Comparison of ENCODE assay signal across 16 cellular contexts in genomic region chr17:51085150-51085805, GRCh38. TPM values are rescaled to one million over a fixed set of nuclear protein-coding genes. Genes with fewer than 3 reads are reported as not detected.
DNase-seq lines count a peak whose midpoint lies in the region; ATAC-seq and TF ChIP-seq lines count a peak whose summit lies in the region.
"Had no signal": no experiment of that assay in that cellular context is flagged by ENCODE, and none has a peak within 500 bp of the region (broad histone marks: within the 10 kb centered on the region; RNA-seq: fewer than 3 reads in every experiment).

No MANE protein-coding gene starts in this region.

- no peaks in the 10 kb centered on the region for H3K9me3 Mint-ChIP-seq in activated T-cell treated with anti-CD3 and anti-CD28 coated beads, Interleukin-2, amount 50 U/mL, for 24 hours
- no peaks in the 10 kb centered on the region for H3K9me3 Mint-ChIP-seq in endothelial cell (ENCODE audit: unreplicated experiment)
- H3K9me3 Mint-ChIP-seq: activated T-cell treated with anti-CD3 and anti-CD28 coated beads, Interleukin-2, amount 50 U/mL, for 72 hours; stimulated activated naive CD8-positive, alpha-beta T cell treated with anti-CD3 and anti-CD28 coated beads, Interleukin-15, Interleukin-2, amounts not matched to agents 100 ng/mL and 50 ng/mL, for 24 hours had no signal

- peak overlapping the region; percentile 20 for H3K4me3 ChIP-seq in fibroblast of mammary gland (ENCODE audit: control insufficient read depth, low read depth, low read length)
- H3K4me3 ChIP-seq: spleen had no signal

- no peaks in the 10 kb centered on the region for H3K27me3 Mint-ChIP-seq in activated T-cell treated with anti-CD3 and anti-CD28 coated beads, Interleukin-2, amount 50 U/mL, for 24 hours
- H3K27me3 Mint-ChIP-seq in T-helper 17 cell (no peaks in the 10 kb centered on the region), endothelial cell (ENCODE audit: unreplicated experiment) (peaks cover 2% of the 10 kb centered on the region)
- H3K27me3 Mint-ChIP-seq: stimulated activated naive CD8-positive, alpha-beta T cell treated with anti-CD3 and anti-CD28 coated beads, Interleukin-15, Interleukin-2, amounts not matched to agents 100 ng/mL and 50 ng/mL, for 24 hours had no signal

- H3K36me3 Mint-ChIP-seq in activated T-cell treated with anti-CD3 and anti-CD28 coated beads, Interleukin-2, amount 50 U/mL, for 24 hours (ENCODE audit: low read depth) = peaks cover 4% of the 10 kb centered on the region
- H3K36me3 Mint-ChIP-seq in T-helper 17 cell (ENCODE audit: low read depth) (peaks cover 2% of the 10 kb centered on the region), endothelial cell (ENCODE audit: low read depth, unreplicated experiment) (no peaks in the 10 kb centered on the region)

- no peak for TF ChIP-seq CTCF in fibroblast of mammary gland (conservative IDR thresholded peaks at IDR 0.05; ENCODE audit: control insufficient read depth, insufficient read depth, low read depth, low read length)
- no peak for TF ChIP-seq CTCF in endothelial cell (IDR thresholded peaks at IDR 0.05; ENCODE audit: unreplicated experiment)

- DNase-seq in activated T-cell treated with anti-CD3 and anti-CD28 coated beads, Interleukin-2, amount 50 U/mL, for 24 hours = no peak
- DNase-seq in activated T-cell treated with anti-CD3 and anti-CD28 coated beads for 4 hours = no peak
- DNase-seq in T-helper 17 cell = no peak
- no peak for DNase-seq in fibroblast of mammary gland (ENCODE audit: low read depth)
- DNase-seq in superior temporal gyrus (ENCODE audit: extremely low spot score) = peak; percentile 6
- no peak for DNase-seq in endothelial cell (ENCODE audit: low spot score)
- DNase-seq: activated CD4-positive, alpha-beta T cell treated with anti-CD3 and anti-CD28 coated beads, Interleukin-2, amount 50 U/mL, for 1 hour; activated T-cell treated with anti-CD3 and anti-CD28 coated beads, Interleukin-2, amount 50 U/mL, for 72 hours; GF-D8; midbrain; NCI-H1105 treated with DMSO at 0.1 percent for 48 hours; NCI-H345; spleen had no signal

- H3K27ac Mint-ChIP-seq in activated T-cell treated with anti-CD3 and anti-CD28 coated beads, Interleukin-2, amount 50 U/mL, for 24 hours = peak overlapping the region; percentile 38
- H3K27ac Mint-ChIP-seq in T-helper 17 cell (peak overlapping the region; percentile 16), endothelial cell (ENCODE audit: unreplicated experiment) (no peak overlapping the region)
- H3K27ac Mint-ChIP-seq: activated T-cell treated with anti-CD3 and anti-CD28 coated beads, Interleukin-2, amount 50 U/mL, for 72 hours; stimulated activated naive CD8-positive, alpha-beta T cell treated with anti-CD3 and anti-CD28 coated beads, Interleukin-15, Interleukin-2, amounts not matched to agents 100 ng/mL and 50 ng/mL, for 24 hours had no signal

- no peak for ATAC-seq in T-helper 17 cell
- no peak for ATAC-seq in GM18519 (IDR thresholded peaks at IDR 0.05; ENCODE audit: low FRiP score, unreplicated experiment)
- no peak for ATAC-seq in GM18907 (IDR thresholded peaks at IDR 0.05; ENCODE audit: unreplicated experiment)

- H3K4me3 Mint-ChIP-seq in activated T-cell treated with anti-CD3 and anti-CD28 coated beads, Interleukin-2, amount 50 U/mL, for 24 hours = no peak overlapping the region
- H3K4me3 Mint-ChIP-seq in T-helper 17 cell (no peak overlapping the region), endothelial cell (ENCODE audit: unreplicated experiment) (no peak overlapping the region)
- H3K4me3 Mint-ChIP-seq: stimulated activated naive CD8-positive, alpha-beta T cell treated with anti-CD3 and anti-CD28 coated beads, Interleukin-15, Interleukin-2, amounts not matched to agents 100 ng/mL and 50 ng/mL, for 24 hours had no signal

- H3K4me1 Mint-ChIP-seq in activated T-cell treated with anti-CD3 and anti-CD28 coated beads, Interleukin-2, amount 50 U/mL, for 24 hours (ENCODE audit: low read depth) = peaks cover 33% of the 10 kb centered on the region
- H3K4me1 Mint-ChIP-seq in T-helper 17 cell (peaks cover 15% of the 10 kb centered on the region), endothelial cell (ENCODE audit: unreplicated experiment) (no peaks in the 10 kb centered on the region)

- H3K9me3 ChIP-seq in T-helper 17 cell (ENCODE audit: control insufficient read depth, low read length, poor library complexity, severe bottlenecking) = no peaks in the 10 kb centered on the region
- H3K9me3 ChIP-seq: spleen had no signal

RNA-seq across cellular contexts. Expression of gene SPAG9, which starts 35.4 kb away (rescaled TPM):
- 10 to 100 TPM; 77.0 to 85.8 TPM for total RNA-seq in T-helper 17 cell
- total RNA-seq in endothelial cell (ENCODE audit: unreplicated experiment) = 107 TPM
